9 cellular contexts compared by ENCODE assay signal in genomic region chr7:138979988-138980574, GRCh38. TPM values are rescaled to one million over a fixed set of nuclear protein-coding genes. Genes with fewer than 3 reads are reported as not detected.
DNase-seq lines count a peak whose midpoint lies in the region; ATAC-seq, FAIRE-seq and TF ChIP-seq lines count a peak whose summit lies in the region.
"Had no signal": no experiment of that assay in that cellular context is flagged by ENCODE, and none has a peak within 500 bp of the region (broad histone marks: within the 10 kb centered on the region; RNA-seq: fewer than 3 reads in every experiment).

No MANE protein-coding gene starts in this region.

- peak overlapping the region; percentile 78 for H3K4me3 ChIP-seq in cardiac muscle cell
- H3K4me3 ChIP-seq in right lobe of liver = peak overlapping the region; percentile 54 to 65 (median 54)
- H3K4me3 ChIP-seq in upper lobe of right lung = peak overlapping the region; percentile 63

- peak; percentile 2 to 61 for DNase-seq in cardiac muscle cell (ENCODE audit: low read depth in 1 of 2, low spot score in 1 of 2)
- no peak for DNase-seq in left cardiac atrium
- no peak for DNase-seq in activated naive CD8-positive, alpha-beta T cell treated with anti-CD3 and anti-CD28 coated beads, Interleukin-2, amount 50 U/mL, for 24 hours
- DNase-seq in right lobe of liver = no peak
- no peak for DNase-seq in upper lobe of right lung
- DNase-seq in GM19239 (ENCODE audit: insufficient read length, low spot score) = no peak

- H3K27me3 ChIP-seq in cardiac muscle cell = no peaks in the 10 kb centered on the region
- no peaks in the 10 kb centered on the region for H3K27me3 ChIP-seq in right lobe of liver
- peaks cover 3% of the 10 kb centered on the region for H3K27me3 ChIP-seq in upper lobe of right lung

- TF ChIP-seq CTCF in cardiac muscle cell (IDR thresholded peaks at IDR 0.05; ENCODE audit: low read depth, low read length) (no peak), right lobe of liver (IDR thresholded peaks at IDR 0.05) (no peak), upper lobe of right lung (IDR thresholded peaks at IDR 0.05) (no peak)

- H3K36me3 ChIP-seq in cardiac muscle cell (no peaks in the 10 kb centered on the region), right lobe of liver (no peaks in the 10 kb centered on the region), upper lobe of right lung (no peaks in the 10 kb centered on the region)

- no peak overlapping the region for H3K27ac Mint-ChIP-seq in activated naive CD8-positive, alpha-beta T cell treated with anti-CD3 and anti-CD28 coated beads, Interleukin-2, amount 50 U/mL, for 24 hours

- H3K4me1 ChIP-seq in cardiac muscle cell (ENCODE audit: low read depth) (peaks cover 23% of the 10 kb centered on the region), right lobe of liver (peaks cover 0 to 4% (median 0%) of the 10 kb centered on the region in 4 donors), upper lobe of right lung (peaks cover 9% of the 10 kb centered on the region)

- TF ChIP-seq POLR2A in right lobe of liver (IDR thresholded peaks at IDR 0.05) = no peak

- peak overlapping the region; percentile 82 for H3K4me3 Mint-ChIP-seq in activated naive CD8-positive, alpha-beta T cell treated with anti-CD3 and anti-CD28 coated beads, Interleukin-2, amount 50 U/mL, for 24 hours

- H3K27ac ChIP-seq in cardiac muscle cell = no peak overlapping the region
- H3K27ac ChIP-seq in right lobe of liver = no peak overlapping the region
- no peak overlapping the region for H3K27ac ChIP-seq in upper lobe of right lung

- ATAC-seq in left cardiac atrium (no peak), right lobe of liver (no peak), upper lobe of right lung (no peak), GM18498 (IDR thresholded peaks at IDR 0.05; ENCODE audit: unreplicated experiment) (no peak), HG02588 (IDR thresholded peaks at IDR 0.05; ENCODE audit: unreplicated experiment) (no peak)
- no peak for ATAC-seq in activated naive CD8-positive, alpha-beta T cell treated with anti-CD3 and anti-CD28 coated beads, Interleukin-2, amount 50 U/mL, for 24 hours

- WGBS in right lobe of liver (ENCODE audit: insufficient coverage, low coverage, low lambda C conversion rate, missing lambda C conversion rate) = 63% methylated on average over 9 of the region's 9 CpGs

- H3K9me3 ChIP-seq in cardiac muscle cell (ENCODE audit: low read depth) = no peaks in the 10 kb centered on the region
- no peaks in the 10 kb centered on the region for H3K9me3 ChIP-seq in right lobe of liver
- H3K9me3 ChIP-seq in upper lobe of right lung = no peaks in the 10 kb centered on the region

- intact Hi-C loops in left cardiac atrium (cut with DNase I) = no loop called here
- intact Hi-C loops in right lobe of liver (cut with DNase I) = no loop called here
- intact Hi-C loops in upper lobe of right lung (cut with DNase I) = no loop called here

- peaks cover 14% of the 10 kb centered on the region for H3K4me1 Mint-ChIP-seq in activated naive CD8-positive, alpha-beta T cell treated with anti-CD3 and anti-CD28 coated beads, Interleukin-2, amount 50 U/mL, for 24 hours

- H3K9me3 Mint-ChIP-seq in activated naive CD8-positive, alpha-beta T cell treated with anti-CD3 and anti-CD28 coated beads, Interleukin-2, amount 50 U/mL, for 24 hours = no peaks in the 10 kb centered on the region

- no peak for FAIRE-seq in GM19239 (lab: Jason Lieb, UNC)
- FAIRE-seq: colon had no signal

- H3K27me3 Mint-ChIP-seq in activated naive CD8-positive, alpha-beta T cell treated with anti-CD3 and anti-CD28 coated beads, Interleukin-2, amount 50 U/mL, for 24 hours = peaks cover 44% of the 10 kb centered on the region

- no peaks in the 10 kb centered on the region for H3K36me3 Mint-ChIP-seq in activated naive CD8-positive, alpha-beta T cell treated with anti-CD3 and anti-CD28 coated beads, Interleukin-2, amount 50 U/mL, for 24 hours (ENCODE audit: low read depth)

RNA-seq across cellular contexts. Expression of gene KIAA1549, which starts 1.1 kb away (rescaled TPM):
- total RNA-seq in cardiac muscle cell (8.8 and 13.6 TPM in 2 replicates), left cardiac atrium (1 to 10 TPM; 1.3 to 1.5 TPM), right lobe of liver (1 to 10 TPM in 1 of 6 experiments, under 1 TPM in 5; 0.56 to 1.9 (median 0.68) TPM), upper lobe of right lung (5.7 TPM)
- polyA plus RNA-seq in cardiac muscle cell = 7.5 and 8.8 TPM in 2 replicates

RNA-seq across cellular contexts. Expression of gene ZC3HAV1L, which starts 55.8 kb away (rescaled TPM):
- total RNA-seq in cardiac muscle cell (10.4 and 23.5 TPM in 2 replicates), left cardiac atrium (1 to 10 TPM; 4.8 to 7.3 TPM), right lobe of liver (1 to 10 TPM in 5 of 6 experiments, under 1 TPM in 1; 0.93 to 3.7 (median 1.8) TPM), upper lobe of right lung (6.4 TPM)
- polyA plus RNA-seq in cardiac muscle cell = 5.7 and 6.0 TPM in 2 replicates

Comparison
In these comparisons a context has a peak if more than half of its experiments do, and no peak if none do; other contexts are left out.
1. DNase-seq: peak in cardiac muscle cell (2 of 2); none in left cardiac atrium (single experiment), activated naive CD8-positive, alpha-beta T cell treated with anti-CD3 and anti-CD28 coated beads, Interleukin-2, amount 50 U/mL, for 24 hours (single experiment), right lobe of liver (0 of 3), upper lobe of right lung (single experiment) and GM19239 (single experiment).
2. Peak in every context shown above with its lines, with median percentiles within 50 percentile points of each other: H3K4me3 ChIP-seq.